8 cellular contexts compared by ENCODE assay signal in genomic region chr14:21098134-21098891, GRCh38. TPM values are rescaled to one million over a fixed set of nuclear protein-coding genes. Genes with fewer than 3 reads are reported as not detected.
A peak's percentile ranks its signal among the peaks of the same experiment; 100 is the strongest.
DNase-seq lines count a peak whose midpoint lies in the region; ATAC-seq and TF ChIP-seq lines count a peak whose summit lies in the region.

ZNF219 (minus strand) TSS chr14:21098655; CDS start chr14:21093591, 5,064 bp downstream.

- H3K27me3 ChIP-seq in SJSA1 (replicated peaks): peaks cover 5% of the 10 kb centered on the region; the same call in 1 of the 2 replicates
- H3K27me3 ChIP-seq in iPS-18a (ENCODE audit: control insufficient read depth, insufficient read depth, low read length): no peaks in the 10 kb centered on the region
- H3K27me3 ChIP-seq in sigmoid colon: no peaks in the 10 kb centered on the region

- H3K27ac Mint-ChIP-seq in CD14-positive monocyte (peak within 1 kb of the TSS in 6 of 7 donors; percentile 63 to 91 (median 70)), HFFc6 (peak within 1 kb of the TSS; percentile 34; the same call in 1 of the 2 replicates)

- H3K9me3 ChIP-seq in SJSA1 (replicated peaks) (no peaks in the 10 kb centered on the region), iPS-18a (ENCODE audit: control insufficient read depth, low read depth, low read length) (no peaks in the 10 kb centered on the region), sigmoid colon (no peaks in the 10 kb centered on the region)

- H3K27ac ChIP-seq in SJSA1: no peak within 1 kb of the TSS
- peak within 1 kb of the TSS; percentile 95 for H3K27ac ChIP-seq in caudate nucleus (ENCODE audit: low read depth, low read length)
- peak within 1 kb of the TSS; percentile 86 for H3K27ac ChIP-seq in iPS-18a (ENCODE audit: low read length)
- H3K27ac ChIP-seq in sigmoid colon: peak within 1 kb of the TSS; percentile 92 to 98 (median 97)

- H3K4me1 Mint-ChIP-seq in CD14-positive monocyte: peaks cover 21% of the 10 kb centered on the region
- H3K4me1 Mint-ChIP-seq in HFFc6 (ENCODE audit: low read depth): peaks cover 44% of the 10 kb centered on the region

- no peak for ATAC-seq in GM19351 (IDR thresholded peaks at IDR 0.05; ENCODE audit: unreplicated experiment)
- no peak for ATAC-seq in GM18519 (IDR thresholded peaks at IDR 0.05; ENCODE audit: low FRiP score, unreplicated experiment)

- H3K36me3 Mint-ChIP-seq in CD14-positive monocyte (no peaks in the 10 kb centered on the region), HFFc6 (ENCODE audit: low read depth) (no peaks in the 10 kb centered on the region)

- H3K27me3 Mint-ChIP-seq in CD14-positive monocyte (ENCODE audit: low read depth in 3 of 3) (peaks cover 4 to 18% (median 18%) of the 10 kb centered on the region in 3 donors), HFFc6 (ENCODE audit: insufficient read depth) (peaks cover 11% of the 10 kb centered on the region)

- peak within 1 kb of the TSS; percentile 83 for H3K9ac ChIP-seq in iPS-18a (ENCODE audit: low read length)

- TF ChIP-seq CTCF in CD14-positive monocyte (IDR thresholded peaks at IDR 0.05) (no peak), HFFc6 (IDR thresholded peaks at IDR 0.05) (peak; percentile 24; the same call in 1 of the 2 replicates), sigmoid colon (IDR thresholded peaks at IDR 0.05) (no peak)

- intact Hi-C loops in CD14-positive monocyte (cut with micrococcal nuclease): loop anchor here in 1 of 2 donors (10.0 kb wide), 1 partner anchor 414 kb away; the partner anchor contains the start of genes ANG and RNASE4
- intact Hi-C loops in sigmoid colon (cut with DNase I): loop anchor here (5.0 to 10.0 kb wide), 3 partner anchors 416 to 764 kb away; partner anchors contain the start of genes CCNB1IP1 and RNASE4

- TF ChIP-seq EP300 in sigmoid colon (IDR thresholded peaks at IDR 0.05): no peak

- H3K36me3 ChIP-seq in SJSA1 (no peaks in the 10 kb centered on the region), iPS-18a (ENCODE audit: control insufficient read depth, low read depth, low read length) (peaks cover under 1% of the 10 kb centered on the region), sigmoid colon (peaks cover 0 to under 1% (median 0%) of the 10 kb centered on the region in 4 donors)

- H3K9me3 Mint-ChIP-seq in CD14-positive monocyte (peaks cover 0 to 2% (median 0%) of the 10 kb centered on the region in 7 donors), HFFc6 (no peaks in the 10 kb centered on the region)

- no peak for DNase-seq in CD14-positive monocyte (ENCODE audit: low spot score)
- peak; percentile 15 for DNase-seq in HFFc6
- peak in 1 of 2 experiments; percentile 19 for DNase-seq in SJSA1 (ENCODE audit: low read depth in 1 of 2, low spot score in 2 of 2)
- peak in 39 of 61 donors; percentile 9 to 73 (median 39) for DNase-seq in caudate nucleus (lab: John Stamatoyannopoulos, UW)
- peak; percentile 86 for DNase-seq in sigmoid colon

- H3K4me1 ChIP-seq in SJSA1 (replicated peaks): peaks cover 15% of the 10 kb centered on the region
- peaks cover 51% of the 10 kb centered on the region for H3K4me1 ChIP-seq in iPS-18a (ENCODE audit: control insufficient read depth, low read depth, low read length)
- H3K4me1 ChIP-seq in sigmoid colon: peaks cover 0 to 66% (median 60%) of the 10 kb centered on the region in 4 donors

- H3K4me3 ChIP-seq in SJSA1 (peak within 1 kb of the TSS; percentile 39), iPS-18a (ENCODE audit: low read length) (peak within 1 kb of the TSS; percentile 90), sigmoid colon (peak within 1 kb of the TSS; percentile 53 to 77 (median 72))

- TF ChIP-seq POLR2A in sigmoid colon (IDR thresholded peaks at IDR 0.05): no peak

- peak within 1 kb of the TSS; percentile 83 to 85 for H3K4me3 Mint-ChIP-seq in CD14-positive monocyte
- H3K4me3 Mint-ChIP-seq in HFFc6: peak within 1 kb of the TSS; percentile 90

- WGBS in sigmoid colon, 2 donors: 1% methylated on average over 79 to 81 of the region's 87 CpGs

RNA-seq across cellular contexts. Expression of gene ZNF219, which starts in this region (rescaled TPM):
- polyA plus RNA-seq in CD14-positive monocyte: under 1 TPM; 0.49 to 0.68 TPM
- 10 to 100 TPM in 2 of 6 experiments, 1 to 10 TPM in 4; 5.3 to 11.2 (median 6.6) TPM for total RNA-seq in HFFc6 (2021; fragmentation: NEBNext Ultra II Directional; extraction: Animal tissue kit (Norgen Biotek cat#: 25700))
- 3.2 and 16.8 TPM in 2 replicates for total RNA-seq in SJSA1 (2014; rRNA removed; shearing (Covaris generic))
- 10 to 100 TPM; 38.2 to 89.7 (median 65.0) TPM for total RNA-seq in sigmoid colon
- 10 to 100 TPM; 27.6 to 52.9 (median 29.4) TPM for polyA plus RNA-seq in sigmoid colon

Comparison
In these comparisons a context has a peak if more than half of its experiments do, and no peak if none do; other contexts are left out.
1. RNA of gene ZNF219 (polyA plus RNA-seq): 27.6 to 52.9 TPM in sigmoid colon; 0.49 to 0.68 TPM in CD14-positive monocyte; every median in the first group is over 10 times any median in the second.
2. H3K4me3 ChIP-seq: peak in every context shown above with its lines; median percentile 90 in iPS-18a; 72 in sigmoid colon; 39 in SJSA1.